In the genomic region with DNA sequence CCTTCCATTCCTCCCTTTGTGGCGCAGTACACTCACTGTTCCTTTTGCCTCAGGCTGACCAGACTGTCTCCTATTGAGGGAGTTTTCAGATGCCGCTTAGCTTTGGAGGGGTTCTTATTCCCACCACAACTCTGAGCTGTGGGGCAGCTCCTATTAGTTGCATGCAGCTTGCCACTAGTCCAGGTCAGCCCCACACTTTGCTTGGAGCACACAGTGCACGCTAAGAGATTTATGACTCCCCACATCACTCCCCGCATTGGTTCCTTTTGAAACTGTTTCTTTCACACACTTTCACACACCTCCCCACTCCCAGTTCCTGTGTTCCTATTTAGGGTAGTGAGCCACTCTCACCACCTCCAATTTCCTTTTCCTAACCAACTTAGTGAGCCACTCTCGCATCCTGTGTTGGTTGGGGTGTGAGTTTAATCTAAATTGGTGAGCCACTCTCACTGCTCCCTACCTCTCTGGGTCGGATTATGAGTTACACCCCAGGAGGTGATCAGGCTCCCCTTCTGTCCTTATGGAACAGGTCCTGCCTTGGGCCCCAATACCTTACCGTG, we compare ENCODE assay signal across 9 cellular contexts. TPM values are rescaled to one million over a fixed set of nuclear protein-coding genes. Genes with fewer than 3 reads are reported as not detected.
DNase-seq lines count a peak whose midpoint lies in the region; ATAC-seq, FAIRE-seq and TF ChIP-seq lines count a peak whose summit lies in the region.
"Had no signal": no experiment of that assay in that cellular context is flagged by ENCODE, and none has a peak within 500 bp of the region (broad histone marks: within the 10 kb centered on the region; RNA-seq: fewer than 3 reads in every experiment).

No MANE protein-coding gene starts in this region.

- peak; percentile 50 for ATAC-seq in CD8-positive, alpha-beta T cell
- ATAC-seq in GM21390 (IDR thresholded peaks at IDR 0.05; ENCODE audit: unreplicated experiment): peak; percentile 65
- peak; percentile 46 for ATAC-seq in IMR-90 (ENCODE audit: low read depth)
- no peak for ATAC-seq in gastroesophageal sphincter

- H4K5ac ChIP-seq in IMR-90 (ENCODE audit: low read depth, low read length): 0 out of 2 replicates have a peak overlapping the region, but pooled peaks have one; percentile 1

- peaks cover 20% of the 10 kb centered on the region for H3K4me1 ChIP-seq in CD8-positive, alpha-beta T cell (ENCODE audit: insufficient read depth, low read length)
- H3K4me1 ChIP-seq in IMR-90 (ENCODE audit: control insufficient read depth, insufficient read depth, low read length) (peaks cover 3% of the 10 kb centered on the region; the same call in 1 of the 2 replicates), astrocyte (ENCODE audit: insufficient read depth, low read length) (no peaks in the 10 kb centered on the region), gastroesophageal sphincter (no peaks in the 10 kb centered on the region), colonic mucosa (no peaks in the 10 kb centered on the region)

- H3K4me2 ChIP-seq in IMR-90 (ENCODE audit: low read depth, low read length) (peak overlapping the region; percentile 97; the same call in 1 of the 2 replicates), astrocyte (ENCODE audit: low read length) (peak overlapping the region; percentile 69)

- H3K27me3 Mint-ChIP-seq in CD8-positive, alpha-beta T cell (ENCODE audit: low read depth): no peaks in the 10 kb centered on the region
- H3K27me3 Mint-ChIP-seq in astrocyte (ENCODE audit: low read depth, unreplicated experiment): peaks cover 15% of the 10 kb centered on the region

- no peak overlapping the region for H2AK5ac ChIP-seq in IMR-90 (ENCODE audit: low read depth, low read length)

- no peak overlapping the region for H3K23ac ChIP-seq in IMR-90 (ENCODE audit: low read depth, low read length)

- no peak overlapping the region for H3K4ac ChIP-seq in IMR-90 (ENCODE audit: low read depth, low read length)

- no peaks in the 10 kb centered on the region for H4K20me1 ChIP-seq in IMR-90 (ENCODE audit: insufficient read depth, low read length)
- no peaks in the 10 kb centered on the region for H4K20me1 ChIP-seq in astrocyte (ENCODE audit: insufficient read depth, low read length)

- CTCF ChIA-PET in CD8-positive, alpha-beta T cell (lab: Charles Lee): interaction anchor here (1.3 kb wide), 1 partner anchor 9 kb away, joined by 4 read pairs; no protein-coding TSS in a partner anchor
- CTCF ChIA-PET in IMR-90 (lab: Yijun Ruan, JAX): no interaction called here

- TF ChIP-seq CTCF in CD8-positive, alpha-beta T cell (IDR thresholded peaks at IDR 0.05): no peak
- TF ChIP-seq CTCF in IMR-90 (conservative IDR thresholded peaks at IDR 0.05; ENCODE audit: low read depth, low read length) (no peak), astrocyte (IDR thresholded peaks at IDR 0.05; ENCODE audit: insufficient read depth, low read depth, low read length) (no peak), gastroesophageal sphincter (IDR thresholded peaks at IDR 0.05) (no peak), colonic mucosa (IDR thresholded peaks at IDR 0.05) (no peak)

- no peaks in the 10 kb centered on the region for H3K36me3 ChIP-seq in CD8-positive, alpha-beta T cell (ENCODE audit: insufficient read depth, low read length)
- H3K36me3 ChIP-seq in IMR-90 (ENCODE audit: control insufficient read depth, insufficient read depth, low read length): no peaks in the 10 kb centered on the region
- H3K36me3 ChIP-seq in astrocyte (ENCODE audit: insufficient read depth, low read length): no peaks in the 10 kb centered on the region
- H3K36me3 ChIP-seq in gastroesophageal sphincter: no peaks in the 10 kb centered on the region
- no peaks in the 10 kb centered on the region for H3K36me3 ChIP-seq in colonic mucosa

- no peak overlapping the region for H2BK120ac ChIP-seq in IMR-90 (ENCODE audit: low read depth, low read length)

- no peaks in the 10 kb centered on the region for H3K36me3 Mint-ChIP-seq in CD8-positive, alpha-beta T cell
- no peaks in the 10 kb centered on the region for H3K36me3 Mint-ChIP-seq in astrocyte (ENCODE audit: low read depth, unreplicated experiment)
- H3K36me3 Mint-ChIP-seq: brain had no signal

- in situ Hi-C loops in IMR-90 (cut with MboI; ENCODE audit: low sequenced_read_pairs): no loop called here

- H3K4me3 Mint-ChIP-seq in CD8-positive, alpha-beta T cell: peak overlapping the region; percentile 83
- no peak overlapping the region for H3K4me3 Mint-ChIP-seq in astrocyte (ENCODE audit: unreplicated experiment)

- H2AK9ac ChIP-seq in IMR-90 (replicated peaks; ENCODE audit: low read depth, low read length, poor library complexity): no peak overlapping the region

- no peaks in the 10 kb centered on the region for H3K9me1 ChIP-seq in IMR-90 (ENCODE audit: insufficient read depth, low read length)

- FAIRE-seq in astrocyte (lab: Jason Lieb, UNC): no peak

- peak overlapping the region; percentile 26 for H3K4me3 ChIP-seq in CD8-positive, alpha-beta T cell (ENCODE audit: low read depth, low read length)
- H3K4me3 ChIP-seq in IMR-90 (ENCODE audit: insufficient read depth, low read depth, low read length) (no peak overlapping the region), astrocyte (ENCODE audit: insufficient read depth, low read depth, low read length) (no peak overlapping the region), gastroesophageal sphincter (no peak overlapping the region), colonic mucosa (no peak overlapping the region)

- intact Hi-C loops in CD8-positive, alpha-beta T cell (cut with DNase I, micrococcal nuclease): no loop called here
- intact Hi-C loops in IMR-90 (cut with micrococcal nuclease): no loop called here
- intact Hi-C loops in colonic mucosa (cut with DNase I): no loop called here

- peak overlapping the region; percentile 93 for H2AFZ ChIP-seq in IMR-90 (replicated peaks; ENCODE audit: low read length, poor library complexity)
- H2AFZ ChIP-seq in astrocyte (ENCODE audit: low read depth, low read length): peak overlapping the region; percentile 26

- peaks cover 4% of the 10 kb centered on the region for H3K9me3 Mint-ChIP-seq in CD8-positive, alpha-beta T cell
- peaks cover 18% of the 10 kb centered on the region for H3K9me3 Mint-ChIP-seq in astrocyte (ENCODE audit: unreplicated experiment)

- DNase-seq in CD8-positive, alpha-beta T cell: peak in 2 of 7 experiments; percentile 5 to 23
- no peak for DNase-seq in IMR-90
- no peak for DNase-seq in astrocyte (ENCODE audit: low read depth)
- no peak for DNase-seq in cerebellar cortex (ENCODE audit: low spot score)
- no peak for DNase-seq in DMS153 treated with DMSO at 0.1 percent for 48 hours (lab: John Stamatoyannopoulos, UW; ENCODE audit: unreplicated experiment)
- DNase-seq in colonic mucosa: no peak

- POLR2A ChIA-PET in CD8-positive, alpha-beta T cell (lab: Charles Lee): no interaction called here
- POLR2A ChIA-PET in IMR-90 (lab: Charles Lee; ENCODE audit: unreplicated experiment): no interaction called here

- dilution Hi-C loops in IMR-90 (cut with HindIII; ENCODE audit: low sequenced_read_pairs, unreplicated experiment): no loop called here

- H3K56ac ChIP-seq in IMR-90 (ENCODE audit: extremely low read depth, insufficient read depth, low read length): no peak overlapping the region

- H3K79me1 ChIP-seq in IMR-90 (ENCODE audit: low read depth in 1 of 2, low read length in 2 of 2): no peaks in the 10 kb centered on the region

- H3K9ac ChIP-seq in IMR-90 (ENCODE audit: low read depth, low read length) (no peak overlapping the region), astrocyte (ENCODE audit: low read length) (no peak overlapping the region), colonic mucosa (ENCODE audit: low read depth in 2 of 2, low read length in 2 of 2) (no peak overlapping the region)

- no peak overlapping the region for H3K18ac ChIP-seq in IMR-90 (ENCODE audit: low read depth, low read length)

- no peak overlapping the region for H3K27ac ChIP-seq in CD8-positive, alpha-beta T cell (ENCODE audit: low read depth, low read length)
- H3K27ac ChIP-seq in IMR-90 (ENCODE audit: insufficient read depth, low read length) (no peak overlapping the region), astrocyte (ENCODE audit: low read depth, low read length) (no peak overlapping the region), gastroesophageal sphincter (no peak overlapping the region), colonic mucosa (no peak overlapping the region)

- BruUV-seq in IMR-90 (replicated peaks; lab: Mats Ljungman, UMichigan): no TSS peak

- no peaks in the 10 kb centered on the region for H3K27me3 ChIP-seq in CD8-positive, alpha-beta T cell (ENCODE audit: insufficient read depth, low read length)
- peaks cover 3% of the 10 kb centered on the region for H3K27me3 ChIP-seq in IMR-90 (ENCODE audit: control insufficient read depth, insufficient read depth, low read length)
- H3K27me3 ChIP-seq in astrocyte (ENCODE audit: insufficient read depth, low read length): no peaks in the 10 kb centered on the region
- H3K27me3 ChIP-seq in gastroesophageal sphincter: no peaks in the 10 kb centered on the region
- H3K27me3 ChIP-seq in colonic mucosa: no peaks in the 10 kb centered on the region

- H3K27ac Mint-ChIP-seq in CD8-positive, alpha-beta T cell: peak overlapping the region; percentile 87
- H3K27ac Mint-ChIP-seq in astrocyte (ENCODE audit: unreplicated experiment): peak overlapping the region; percentile 72

- peaks cover 29% of the 10 kb centered on the region for H3K4me1 Mint-ChIP-seq in CD8-positive, alpha-beta T cell (ENCODE audit: low read depth)
- H3K4me1 Mint-ChIP-seq in astrocyte (ENCODE audit: low read depth, unreplicated experiment): peaks cover 7% of the 10 kb centered on the region

- no peak for TF ChIP-seq POLR2A in IMR-90 (IDR thresholded peaks at IDR 0.05; ENCODE audit: low read depth, low read length)
- TF ChIP-seq POLR2A in gastroesophageal sphincter (IDR thresholded peaks at IDR 0.05): no peak

- H4K8ac ChIP-seq in IMR-90 (ENCODE audit: low read depth in 2 of 2, low read length in 2 of 2): peak overlapping the region; percentile 88 to 93; a peak in 3 of 4 replicates

- H4K91ac ChIP-seq in IMR-90 (ENCODE audit: insufficient read depth, low read depth, low read length): no peak overlapping the region

- H2BK5ac ChIP-seq in IMR-90 (ENCODE audit: low read depth, low read length, poor library complexity, severe bottlenecking): no peak overlapping the region

- H3K79me2 ChIP-seq in astrocyte (ENCODE audit: insufficient read depth, low read length): no peaks in the 10 kb centered on the region

- no peak overlapping the region for H2BK20ac ChIP-seq in IMR-90 (ENCODE audit: low read depth, low read length)

- H3K9me3 ChIP-seq in CD8-positive, alpha-beta T cell (ENCODE audit: low read length): no peaks in the 10 kb centered on the region
- H3K9me3 ChIP-seq in IMR-90 (ENCODE audit: control insufficient read depth, insufficient read depth, low read length) (peaks cover 12% of the 10 kb centered on the region), astrocyte (ENCODE audit: insufficient read depth, low read depth, low read length) (no peaks in the 10 kb centered on the region), gastroesophageal sphincter (peaks cover 0 to 10% (median 0%) of the 10 kb centered on the region in 3 donors), colonic mucosa (no peaks in the 10 kb centered on the region)

- 50% methylated on average over 1 of the region's 7 CpGs; no CpG with 5 or more reads in 1 of the 2 experiments for whole genome bisulfite sequencing in IMR-90 (ENCODE audit: extremely low coverage in 2 of 2, insufficient read length in 1 of 2), 2 experiments
- WGBS in gastroesophageal sphincter (ENCODE audit: low coverage in 1 of 2), 2 donors: 57 to 67% methylated on average over 3 to 7 of the region's 7 CpGs

- H3K14ac ChIP-seq in IMR-90 (replicated peaks; ENCODE audit: low read depth, low read length): no peak overlapping the region

- TF ChIP-seq RAD21 in IMR-90 (IDR thresholded peaks at IDR 0.05; ENCODE audit: low read length): no peak

- TF ChIP-seq EP300 in gastroesophageal sphincter (IDR thresholded peaks at IDR 0.05): no peak

- no peak overlapping the region for H2BK15ac ChIP-seq in IMR-90 (ENCODE audit: low read depth, low read length)

RNA-seq across cellular contexts. Expression of gene ZNF485, which starts 10.4 kb away (rescaled TPM):
- 1 to 10 TPM in 1 of 2 experiments, under 1 TPM in 1; 0.92 to 1.2 TPM for total RNA-seq in CD8-positive, alpha-beta T cell
- total RNA-seq in IMR-90 (2012; rRNA removed) (2.2 and 3.1 TPM in 2 replicates), astrocyte (4.1 and 4.3 TPM in 2 replicates), gastroesophageal sphincter (1 to 10 TPM; 2.2 to 4.5 (median 2.4) TPM), colonic mucosa (1 to 10 TPM; 1.6 to 2.8 TPM)
- 1.0 and 1.3 TPM in 2 replicates for polyA plus RNA-seq in IMR-90 (2012; rRNA removed)
- polyA plus RNA-seq in IMR-90 (2012; cell fraction: cytosol; rRNA removed): 0.29 and 0.76 TPM in 2 replicates
- 1.3 and 2.7 TPM in 2 replicates for polyA plus RNA-seq in IMR-90 (2012; cell fraction: nucleus; rRNA removed; ENCODE audit: low replicate concordance)

RNA-seq across cellular contexts. Expression of gene ZNF239, which starts 21.4 kb away (rescaled TPM):
- 1 to 10 TPM in 1 of 2 experiments, under 1 TPM in 1; 0.75 to 1.1 TPM for total RNA-seq in CD8-positive, alpha-beta T cell
- total RNA-seq in IMR-90 (2012; rRNA removed) (10.8 and 12.7 TPM in 2 replicates), astrocyte (5.3 and 5.7 TPM in 2 replicates), gastroesophageal sphincter (10 to 100 TPM in 1 of 4 donors, 1 to 10 TPM in 3; 3.6 to 14.1 (median 6.2) TPM), colonic mucosa (1 to 10 TPM; 1.2 to 1.9 TPM)
- polyA plus RNA-seq in IMR-90 (2012; rRNA removed): 6.4 and 7.4 TPM in 2 replicates
- 1.2 and 1.5 TPM in 2 replicates for polyA plus RNA-seq in IMR-90 (2012; cell fraction: cytosol; rRNA removed)
- polyA plus RNA-seq in IMR-90 (2012; cell fraction: nucleus; rRNA removed; ENCODE audit: low replicate concordance): 7.2 and 19.6 TPM in 2 replicates

RNA-seq across cellular contexts. Expression of gene ZNF32, which starts 52.9 kb away (rescaled TPM):
- 10 to 100 TPM; 17.4 to 18.9 TPM for total RNA-seq in CD8-positive, alpha-beta T cell
- total RNA-seq in IMR-90 (2012; rRNA removed) (21.4 and 31.2 TPM in 2 replicates), astrocyte (19.2 and 19.7 TPM in 2 replicates), gastroesophageal sphincter (10 to 100 TPM; 45.8 to 59.8 (median 53.8) TPM), colonic mucosa (10 to 100 TPM; 15.7 to 17.7 TPM)
- polyA plus RNA-seq in IMR-90 (2012; rRNA removed): 26.4 and 30.1 TPM in 2 replicates
- polyA plus RNA-seq in IMR-90 (2012; cell fraction: cytosol; rRNA removed): 9.1 and 20.2 TPM in 2 replicates
- 5.8 and 34.8 TPM in 2 replicates for polyA plus RNA-seq in IMR-90 (2012; cell fraction: nucleus; rRNA removed; ENCODE audit: low replicate concordance)
